Comparison of ENCODE assay signal across 10 cellular contexts in the genomic region with DNA sequence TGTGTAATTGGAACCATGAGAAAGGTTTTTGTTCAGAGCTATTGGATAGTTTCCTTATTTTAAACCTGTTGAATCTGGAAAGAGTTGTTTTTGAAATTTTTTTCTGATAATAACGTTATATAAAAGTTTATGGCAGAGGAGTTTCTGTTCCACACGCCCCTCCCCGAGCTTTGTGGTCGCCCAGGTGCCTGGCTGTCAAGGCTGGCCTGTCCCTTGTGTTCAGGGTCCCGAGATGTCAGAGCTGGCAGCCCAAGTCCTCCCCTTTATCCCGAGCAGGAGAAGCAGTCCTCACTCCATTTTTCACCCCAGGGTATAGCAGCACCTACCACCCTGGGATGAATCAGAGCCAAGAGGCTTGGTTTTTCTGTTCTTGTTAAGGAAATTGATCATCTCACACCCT. TPM values are rescaled to one million over a fixed set of nuclear protein-coding genes. Genes with fewer than 3 reads are reported as not detected.
DNase-seq lines count a peak whose midpoint lies in the region; ATAC-seq, FAIRE-seq and TF ChIP-seq lines count a peak whose summit lies in the region.
"Had no signal": no experiment of that assay in that cellular context is flagged by ENCODE, and none has a peak within 500 bp of the region (broad histone marks: within the 10 kb centered on the region; RNA-seq: fewer than 3 reads in every experiment).

No MANE protein-coding gene starts in this region.

- H3K9ac ChIP-seq in BLaER1 (peak overlapping the region; percentile 17; the same call in 1 of the 2 replicates), GM12878 (ENCODE audit: control insufficient read depth, insufficient read depth, low read length) (peak overlapping the region; percentile 15; the same call in 1 of the 2 replicates)

- intact Hi-C loops in GM12878 (cut with micrococcal nuclease; ENCODE audit: unreplicated experiment) = loop anchor here (2.0 to 10.0 kb wide), 2 partner anchors 49 to 81 kb away; no protein-coding TSS in a partner anchor

- no peak for TF ChIP-seq CTCF in GM23338 (conservative IDR thresholded peaks at IDR 0.05; ENCODE audit: low read depth in 2 of 2)
- TF ChIP-seq CTCF in GM12878 (IDR thresholded peaks at IDR 0.05 in 2 of 3, conservative IDR thresholded peaks at IDR 0.05 in 1 of 3; ENCODE audit: control insufficient read depth in 2 of 3, extremely low read depth in 1 of 3, insufficient read depth in 1 of 3, low read depth in 3 of 3, low read length in 3 of 3) = no peak

- in situ Hi-C loops in GM12878 (cut with MboI) = no loop called here

- H3K4me2 ChIP-seq in BLaER1 = peak overlapping the region; percentile 100
- no peak overlapping the region for H3K4me2 ChIP-seq in GM23338
- H3K4me2 ChIP-seq in GM12878 (ENCODE audit: control insufficient read depth, insufficient read depth) = peak overlapping the region; percentile 93

- TSS peak; percentile 32 for BruUV-seq in GM12878 (replicated peaks; lab: Mats Ljungman, UMichigan)

- H3K4me3 ChIP-seq in BLaER1 (peak overlapping the region; percentile 32; the same call in 1 of the 2 replicates), GM23338 (no peak overlapping the region), GM12878 (peak overlapping the region; percentile 31; the same call in 1 of the 2 replicates)
- H3K4me3 ChIP-seq: ascending aorta had no signal

- H3K27ac ChIP-seq in BLaER1 (peak overlapping the region; percentile 74), GM23338 (ENCODE audit: low read depth) (0 out of 2 replicates have a peak overlapping the region, but pooled peaks have one; percentile 39), GM12878 (ENCODE audit: control insufficient read depth, insufficient read depth) (peak overlapping the region; percentile 98)
- H3K27ac ChIP-seq: ascending aorta had no signal

- H3K9me3 ChIP-seq in BLaER1 (no peaks in the 10 kb centered on the region), GM12878 (replicated peaks; ENCODE audit: control insufficient read depth, insufficient read depth, low read length) (no peaks in the 10 kb centered on the region)
- H3K9me3 ChIP-seq: ascending aorta had no signal

- CTCF ChIA-PET in GM12878 (lab: Yijun Ruan, JAX) = interaction anchor here (1.1 to 1.5 kb wide), 2 partner anchors 48 to 84 kb away, joined by 4 to 5 read pairs; no protein-coding TSS in a partner anchor

- TF ChIP-seq EP300 in GM12878 (IDR thresholded peaks at IDR 0.05; ENCODE audit: borderline replicate concordance in 1 of 2, control insufficient read depth in 1 of 2, low read depth in 2 of 2, low read length in 2 of 2) = no peak

- peaks cover 100% of the 10 kb centered on the region for H3K4me1 ChIP-seq in BLaER1
- H3K4me1 ChIP-seq in GM23338 (ENCODE audit: insufficient read depth) = no peaks in the 10 kb centered on the region
- H3K4me1 ChIP-seq in GM12878 (ENCODE audit: control insufficient read depth, insufficient read depth, low read length) = peaks cover 72% of the 10 kb centered on the region
- H3K4me1 ChIP-seq: ascending aorta had no signal

- H3K27me3 Mint-ChIP-seq in GM23338 (ENCODE audit: insufficient read depth, low read depth, poor library complexity) = peaks cover 15% of the 10 kb centered on the region
- H3K27me3 Mint-ChIP-seq in naive thymus-derived CD8-positive, alpha-beta T cell = no peaks in the 10 kb centered on the region

- no peaks in the 10 kb centered on the region; the same call in 2 of the 3 replicates for H3K9me3 Mint-ChIP-seq in GM23338
- no peaks in the 10 kb centered on the region for H3K9me3 Mint-ChIP-seq in naive thymus-derived CD8-positive, alpha-beta T cell

- peaks cover 5% of the 10 kb centered on the region; the same call in 1 of the 2 replicates for H3K36me3 ChIP-seq in BLaER1
- no peaks in the 10 kb centered on the region for H3K36me3 ChIP-seq in GM23338 (ENCODE audit: insufficient read depth)
- peaks cover 5 to 12% of the 10 kb centered on the region in 2 experiments; a peak in 3 of 4 replicates for H3K36me3 ChIP-seq in GM12878 (ENCODE audit: control insufficient read depth in 2 of 2, insufficient read depth in 2 of 2, low read length in 1 of 2)

- ATAC-seq in GM23338 = no peak
- no peak for ATAC-seq in GM12878
- no peak for ATAC-seq in naive thymus-derived CD8-positive, alpha-beta T cell

- SMC1A ChIA-PET in GM12878 (lab: Charles Lee; ENCODE audit: uncharacterized antibody, unreplicated experiment) = interaction anchor here (1.0 to 1.1 kb wide), 2 partner anchors 10 to 84 kb away, joined by 3 to 4 read pairs; no protein-coding TSS in a partner anchor

- RAD21 ChIA-PET in GM12878 (lab: Charles Lee; ENCODE audit: unreplicated experiment) = interaction anchor here (0.6 kb wide), 2 partner anchors 19 to 84 kb away, joined by 3 to 4 read pairs; no protein-coding TSS in a partner anchor

- H3K9me2 ChIP-seq in GM23338 (ENCODE audit: insufficient read depth) = no peaks in the 10 kb centered on the region

- no peak for TF ChIP-seq RAD21 in GM12878 (IDR thresholded peaks at IDR 0.05; ENCODE audit: insufficient read depth, low read depth, low read length)

- no peaks in the 10 kb centered on the region for H3F3A ChIP-seq in GM23338 (replicated peaks; ENCODE audit: low read depth)

- H4K20me1 ChIP-seq in BLaER1 (peaks cover 84% of the 10 kb centered on the region), GM23338 (replicated peaks; ENCODE audit: insufficient read depth) (0 out of 2 replicates have a peak, but pooled peaks cover 5% of the 10 kb centered on the region), GM12878 (ENCODE audit: control insufficient read depth, insufficient read depth) (no peaks in the 10 kb centered on the region)

- DNase-seq in GM23338 (ENCODE audit: low spot score) (no peak), GM12878 (ENCODE audit: low read depth, low spot score) (no peak), HCEC 1CT (no peak), SKM-1 (lab: John Stamatoyannopoulos, UW; ENCODE audit: unreplicated experiment) (no peak), kidney glomerular epithelial cell (lab: John Stamatoyannopoulos, UW) (no peak)
- DNase-seq in naive thymus-derived CD8-positive, alpha-beta T cell = no peak
- DNase-seq in stimulated activated CD4-positive, alpha-beta T cell treated with anti-CD3 and anti-CD28 coated beads, Interleukin-4, amount 100 ng/mL, for 1 hour = no peak
- DNase-seq: Karpas-422 had no signal

- POLR2A ChIA-PET in GM12878 (lab: Charles Lee) = interaction anchor here (0.6 to 3.3 kb wide), 2 partner anchors 13 to 147 kb away, joined by 3 to 9 read pairs; no protein-coding TSS in a partner anchor
- POLR2A ChIA-PET in naive thymus-derived CD8-positive, alpha-beta T cell (lab: Charles Lee) = interaction anchor here (1.7 to 4.8 kb wide), 3 partner anchors 10 to 27 kb away, joined by 4 to 84 read pairs (median 22); no protein-coding TSS in a partner anchor

- peaks cover 5% of the 10 kb centered on the region; the same call in 1 of the 2 replicates for H3K27me3 ChIP-seq in BLaER1
- no peaks in the 10 kb centered on the region for H3K27me3 ChIP-seq in GM23338 (ENCODE audit: insufficient read depth)
- no peaks in the 10 kb centered on the region for H3K27me3 ChIP-seq in GM12878 (replicated peaks in 1 of 2; ENCODE audit: control insufficient read depth in 2 of 2, insufficient read depth in 2 of 2, low read length in 1 of 2)
- H3K27me3 ChIP-seq: ascending aorta had no signal

- no peak for TF ChIP-seq POLR2A in GM12878 (IDR thresholded peaks at IDR 0.05; ENCODE audit: low read depth, low read length)

- H3K4me3 Mint-ChIP-seq in GM23338 = no peak overlapping the region
- H3K4me3 Mint-ChIP-seq in naive thymus-derived CD8-positive, alpha-beta T cell = peak overlapping the region in 5 of 10 donors; percentile 9 to 86 (median 64)

- H3K4me1 Mint-ChIP-seq in GM23338 = peaks cover 31% of the 10 kb centered on the region
- peaks cover 27 to 79% (median 48%) of the 10 kb centered on the region in 4 donors for H3K4me1 Mint-ChIP-seq in naive thymus-derived CD8-positive, alpha-beta T cell

- no peak for FAIRE-seq in GM12878 (lab: Jason Lieb, UNC)

- H3K36me3 Mint-ChIP-seq in GM23338 (ENCODE audit: low read depth) = peaks cover 15% of the 10 kb centered on the region
- H3K36me3 Mint-ChIP-seq in naive thymus-derived CD8-positive, alpha-beta T cell = peaks cover 0 to 14% (median 11%) of the 10 kb centered on the region in 3 donors

- no peak overlapping the region for H3K27ac Mint-ChIP-seq in GM23338
- peak overlapping the region in 6 of 10 donors; percentile 61 to 88 (median 80) for H3K27ac Mint-ChIP-seq in naive thymus-derived CD8-positive, alpha-beta T cell

- 79% methylated on average over 6 of the region's 6 CpGs for WGBS in GM12878 (ENCODE audit: insufficient coverage, insufficient replicate concordance, low lambda C conversion rate, missing lambda C conversion rate)

- H2AFZ ChIP-seq in GM23338 = no peak overlapping the region
- no peak overlapping the region for H2AFZ ChIP-seq in GM12878 (ENCODE audit: control insufficient read depth, low read depth, low read length)

- peaks cover 62% of the 10 kb centered on the region for H3K79me2 ChIP-seq in GM23338 (replicated peaks; ENCODE audit: insufficient read depth)
- H3K79me2 ChIP-seq in GM12878 (ENCODE audit: control insufficient read depth, insufficient read depth, low read length) = peaks cover 60% of the 10 kb centered on the region

TF ChIP-seq in GM23338, 12 proteins besides CTCF, POLR2A, EP300 and RAD21:
- TF ChIP-seq NANOG (IDR thresholded peaks at IDR 0.05; ENCODE audit: borderline replicate concordance) = no peak

RNA-seq across cellular contexts. Expression of a gene that starts 26.2 kb away (rescaled TPM):
- 0.17 TPM in 1 of 2 replicates, not detected in the other for total RNA-seq in GM23338 (2014; rRNA removed; shearing (Covaris generic))
- 0.13 and 0.19 TPM in 2 replicates for polyA plus RNA-seq in GM23338 (2016; fragmentation: Nextera tagmentation; extraction: Ambion mirVana)
- not detected in 2 replicates for total RNA-seq in GM12878 (2013; cell fraction: nucleolus; rRNA removed)
- not detected in 2 replicates for total RNA-seq in GM12878 (2014; rRNA removed)
- total RNA-seq in GM12878 (2014; rRNA removed; fragmentation: Illumina TruSeq; extraction: Trizol) = not detected in 2 replicates
- not detected in 2 replicates for total RNA-seq in GM12878 (2021)
- polyA plus RNA-seq in GM12878 (2011; ENCODE audit: low read depth) = 0.08 TPM
- not detected in 2 replicates for polyA plus RNA-seq in GM12878 (2011; rRNA removed)
- polyA plus RNA-seq in GM12878 (2011; cell fraction: cytosol; rRNA removed) = not detected in 2 replicates
- polyA plus RNA-seq in GM12878 (2011; cell fraction: nucleus; rRNA removed) = not detected in 2 replicates
- 0.03 and 0.11 TPM in 2 replicates for polyA plus RNA-seq in GM12878 (2012)
- polyA plus RNA-seq in GM12878 (2014; fragmentation: Illumina TruSeq; extraction: Trizol) = not detected in 2 replicates
- polyA plus RNA-seq in GM12878 (2014; fragmentation: Nextera tagmentation; extraction: Ambion mirVana) = not detected
- not detected in 2 replicates for polyA plus RNA-seq in GM12878 (2014; rRNA removed)
- under 1 TPM in 1 of 2 experiments, not detected in 1; 0.06 TPM for polyA plus RNA-seq in GM12878 (2016; fragmentation: Nextera tagmentation; extraction: Ambion mirVana)
- polyA minus RNA-seq in GM12878 (2011; rRNA and poly(A)+ RNA removed) = not detected in 2 replicates
- not detected in 2 replicates for polyA minus RNA-seq in GM12878 (2011; cell fraction: cytosol; rRNA and poly(A)+ RNA removed)
- polyA minus RNA-seq in GM12878 (2011; cell fraction: nucleus; rRNA and poly(A)+ RNA removed) = not detected in 2 replicates
- total RNA-seq in naive thymus-derived CD8-positive, alpha-beta T cell = not detected
- polyA plus RNA-seq in naive thymus-derived CD8-positive, alpha-beta T cell = not detected
- total RNA-seq: ascending aorta had no signal

Comparison
In these comparisons a context has a peak if more than half of its experiments do, and no peak if none do; other contexts are left out.
1. H3K27ac ChIP-seq: peak in every context shown above with its lines; median percentile 98 in GM12878; 74 in BLaER1; 39 in GM23338.